9 cellular contexts compared by ENCODE assay signal in the genomic region with DNA sequence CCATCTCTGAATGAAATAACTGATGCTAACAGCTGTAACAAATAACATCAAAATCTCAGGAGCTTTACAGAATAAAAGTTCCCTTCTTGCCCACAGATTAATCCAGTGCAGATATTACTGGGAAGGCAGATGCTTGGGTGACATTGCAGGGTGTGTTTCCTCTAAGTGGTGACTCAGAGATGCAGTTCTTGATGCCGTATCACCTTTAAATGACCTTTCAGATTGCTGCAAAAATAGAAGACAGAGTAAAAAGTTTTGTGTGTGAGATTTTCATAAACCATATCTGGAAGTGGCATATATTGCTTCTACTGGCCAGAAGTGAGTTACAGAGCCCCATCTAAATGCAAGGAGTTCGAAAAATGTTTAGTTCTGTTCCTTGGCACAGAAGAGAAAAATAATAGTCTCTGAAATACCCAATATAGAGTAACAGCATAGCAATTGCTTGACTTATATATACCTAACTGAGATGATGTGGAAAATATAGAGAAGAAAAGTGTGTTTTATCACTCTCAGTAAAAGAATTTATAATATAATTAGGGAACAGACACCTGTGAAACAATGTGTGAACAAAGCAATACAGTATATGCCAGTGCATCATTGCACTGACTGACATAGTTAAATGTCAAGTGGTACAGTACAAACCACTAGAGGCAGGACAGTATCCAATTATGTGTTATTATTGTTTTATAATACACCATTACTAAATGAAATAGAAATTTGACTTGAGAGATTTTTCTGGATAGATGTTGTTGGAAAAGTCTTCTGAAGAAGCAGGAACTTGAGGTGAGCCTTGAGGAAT.
DNase-seq lines count a peak whose midpoint lies in the region; ATAC-seq and TF ChIP-seq lines count a peak whose summit lies in the region.
"Had no signal": no experiment of that assay in that cellular context is flagged by ENCODE, and none has a peak within 500 bp of the region (broad histone marks: within the 10 kb centered on the region; RNA-seq: fewer than 3 reads in every experiment).

No MANE protein-coding gene starts in this region.

- no peaks in the 10 kb centered on the region for H3K79me1 ChIP-seq in neuronal stem cell (ENCODE audit: low read depth, low read length)

- H4K8ac ChIP-seq in neuronal stem cell (ENCODE audit: low read depth, low read length), result no peak overlapping the region

- no peak overlapping the region for H2BK5ac ChIP-seq in neuronal stem cell (ENCODE audit: low read length)

- H3K23ac ChIP-seq in neuronal stem cell (ENCODE audit: low read depth, low read length, poor library complexity), result no peak overlapping the region

- H3K27ac ChIP-seq in spleen (no peak overlapping the region), neuronal stem cell (replicated peaks; ENCODE audit: low read length) (no peak overlapping the region)
- H3K27ac ChIP-seq: neutrophil had no signal

- H3K27me3 ChIP-seq in spleen (replicated peaks in 1 of 7) (no peaks in the 10 kb centered on the region), neuronal stem cell (ENCODE audit: control insufficient read depth in 3 of 3, insufficient read depth in 3 of 3, low read depth in 1 of 3, low read length in 3 of 3) (no peaks in the 10 kb centered on the region)
- H3K27me3 ChIP-seq: neutrophil had no signal

- H3K18ac ChIP-seq in neuronal stem cell (ENCODE audit: low read length), result no peak overlapping the region

- H2BK15ac ChIP-seq in neuronal stem cell (ENCODE audit: low read length), result no peak overlapping the region

- no peak overlapping the region for H2AK5ac ChIP-seq in neuronal stem cell (ENCODE audit: low read depth, low read length)

- H3K4me3 ChIP-seq in spleen (no peak overlapping the region), neuronal stem cell (ENCODE audit: low read length in 2 of 2) (no peak overlapping the region)

- H3K4me3 Mint-ChIP-seq in T-helper 2 cell treated with Interferon-gamma antibody and Interleukin-4, amounts not matched to agents 5 μg/mL and 100 μg/mL, for 36 hours, result peak overlapping the region; percentile 18

- H3K27ac Mint-ChIP-seq in T-helper 2 cell treated with Interferon-gamma antibody and Interleukin-4, amounts not matched to agents 5 μg/mL and 100 μg/mL, for 36 hours, result peak overlapping the region; percentile 52

- no peak overlapping the region for H2BK12ac ChIP-seq in neuronal stem cell (ENCODE audit: low read length)

- H2BK120ac ChIP-seq in neuronal stem cell (ENCODE audit: low read depth, low read length), result no peak overlapping the region

- H4K91ac ChIP-seq in neuronal stem cell (ENCODE audit: low read depth, low read length, poor library complexity), result no peak overlapping the region

- TF ChIP-seq POLR2A in spleen (IDR thresholded peaks at IDR 0.05), result no peak

- no peaks in the 10 kb centered on the region for H3K36me3 ChIP-seq in spleen
- H3K36me3 ChIP-seq in neuronal stem cell (replicated peaks in 1 of 2; ENCODE audit: control insufficient read depth in 2 of 2, insufficient read depth in 2 of 2, low read length in 2 of 2), result no peaks in the 10 kb centered on the region
- H3K36me3 ChIP-seq: neutrophil had no signal

- peaks cover 3% of the 10 kb centered on the region for H3K36me3 Mint-ChIP-seq in T-helper 2 cell treated with Interferon-gamma antibody and Interleukin-4, amounts not matched to agents 5 μg/mL and 100 μg/mL, for 36 hours (ENCODE audit: low read depth)

- no peak for TF ChIP-seq CTCF in spleen (IDR thresholded peaks at IDR 0.05 in 8 of 11, conservative IDR thresholded peaks at IDR 0.05 in 3 of 11)

- no peak overlapping the region for H3K4ac ChIP-seq in neuronal stem cell (ENCODE audit: low read length)

- H3K27me3 Mint-ChIP-seq in T-helper 2 cell treated with Interferon-gamma antibody and Interleukin-4, amounts not matched to agents 5 μg/mL and 100 μg/mL, for 36 hours (ENCODE audit: low read depth), result no peaks in the 10 kb centered on the region

- intact Hi-C loops in spleen (cut with DNase I; ENCODE audit: low total_unique reads), result no loop called here

- no peak overlapping the region for H3K14ac ChIP-seq in neuronal stem cell (ENCODE audit: low read length)

- WGBS in spleen, 5 donors, result 36 to 67% (median 58%) methylated on average over 2 of the region's 2 CpGs
- WGBS in neuronal stem cell (ENCODE audit: extremely low coverage in 2 of 2, insufficient read length in 2 of 2, insufficient replicate concordance in 1 of 2), 2 donors, result no CpG with 5 or more reads among the region's 2 CpGs

- H2AFZ ChIP-seq in neuronal stem cell (ENCODE audit: low read length), result no peak overlapping the region

- H3K4me1 Mint-ChIP-seq in T-helper 2 cell treated with Interferon-gamma antibody and Interleukin-4, amounts not matched to agents 5 μg/mL and 100 μg/mL, for 36 hours (ENCODE audit: low read depth), result peaks cover 44% of the 10 kb centered on the region

- H3K4me1 ChIP-seq in spleen (peaks cover 0 to 18% (median 0%) of the 10 kb centered on the region in 6 donors), neuronal stem cell (ENCODE audit: control insufficient read depth in 2 of 2, insufficient read depth in 1 of 2, low read depth in 1 of 2, low read length in 2 of 2) (peaks cover 1 to 7% of the 10 kb centered on the region in 2 donors)

- no peaks in the 10 kb centered on the region for H3K9me3 Mint-ChIP-seq in T-helper 2 cell treated with Interferon-gamma antibody and Interleukin-4, amounts not matched to agents 5 μg/mL and 100 μg/mL, for 36 hours

- peak; percentile 19 for DNase-seq in stimulated activated CD4-positive, alpha-beta T cell treated with anti-CD3 and anti-CD28 coated beads, Interleukin-4, amount 100 ng/mL, for 24 hours
- no peak for DNase-seq in stimulated activated CD4-positive, alpha-beta T cell treated with anti-CD3 and anti-CD28 coated beads, Interleukin-4, amount 100 ng/mL, for 4 hours
- peak; percentile 29 for DNase-seq in T-helper 2 cell treated with Interferon-gamma antibody and Interleukin-4, amounts not matched to agents 5 μg/mL and 100 μg/mL, for 36 hours (ENCODE audit: low spot score)
- DNase-seq in iPS-NIHi7 (ENCODE audit: extremely low spot score) (no peak), spleen (no peak), neuronal stem cell (ENCODE audit: low spot score) (no peak), dermis blood vessel endothelial cell (no peak)

- no peak overlapping the region for H3K4me2 ChIP-seq in neuronal stem cell (ENCODE audit: insufficient read depth, low read length, poor library complexity, severe bottlenecking)

- no peaks in the 10 kb centered on the region for H3K9me3 ChIP-seq in spleen
- H3K9me3 ChIP-seq in neuronal stem cell (replicated peaks in 1 of 2; ENCODE audit: control insufficient read depth in 2 of 2, insufficient read depth in 1 of 2, low read depth in 1 of 2, low read length in 2 of 2), result no peaks in the 10 kb centered on the region
- H3K9me3 ChIP-seq: neutrophil had no signal

- H3K9ac ChIP-seq in neuronal stem cell (ENCODE audit: low read depth, low read length, poor library complexity), result no peak overlapping the region

- ATAC-seq in HG02885 (IDR thresholded peaks at IDR 0.05; ENCODE audit: poor library complexity, unreplicated experiment), result peak; percentile 64

Comparison
In these comparisons a context has a peak if more than half of its experiments do, and no peak if none do; other contexts are left out.
1. DNase-seq: peak in stimulated activated CD4-positive, alpha-beta T cell treated with anti-CD3 and anti-CD28 coated beads, Interleukin-4, amount 100 ng/mL, for 24 hours (single experiment) and T-helper 2 cell treated with Interferon-gamma antibody and Interleukin-4, amounts not matched to agents 5 μg/mL and 100 μg/mL, for 36 hours (single experiment); none in stimulated activated CD4-positive, alpha-beta T cell treated with anti-CD3 and anti-CD28 coated beads, Interleukin-4, amount 100 ng/mL, for 4 hours (0 of 2), iPS-NIHi7 (single experiment), spleen (single experiment), neuronal stem cell (single experiment) and dermis blood vessel endothelial cell (single experiment).